In the genomic region with DNA sequence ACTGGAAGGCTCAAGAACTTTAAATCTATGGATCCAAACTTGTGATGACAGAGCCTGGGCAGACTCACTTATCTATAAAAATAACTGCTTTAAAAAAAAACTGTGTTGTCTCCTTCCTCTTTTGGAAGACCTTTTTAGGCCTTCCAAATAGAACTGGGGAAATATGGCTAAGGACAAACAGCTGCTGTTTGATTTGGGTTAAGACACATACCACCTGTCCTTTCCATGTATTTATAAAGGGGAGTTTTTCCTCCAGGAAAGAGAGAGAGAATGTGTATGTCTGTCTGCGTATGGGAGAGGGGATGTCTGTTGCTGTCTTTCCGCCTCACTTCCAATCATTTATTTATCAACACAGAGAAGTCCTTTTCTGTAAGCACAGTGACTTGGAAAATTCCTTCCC, we compare ENCODE assay signal across 12 cellular contexts. TPM values are rescaled to one million over a fixed set of nuclear protein-coding genes. Genes with fewer than 3 reads are reported as not detected.
DNase-seq lines count a peak whose midpoint lies in the region; TF ChIP-seq lines count a peak whose summit lies in the region.
"Had no signal": no experiment of that assay in that cellular context is flagged by ENCODE, and none has a peak within 500 bp of the region (broad histone marks: within the 10 kb centered on the region; RNA-seq: fewer than 3 reads in every experiment).

No MANE protein-coding gene starts in this region.

- H3K9ac ChIP-seq in rectal smooth muscle tissue (ENCODE audit: low read length): no peak overlapping the region
- no peak overlapping the region for H3K9ac ChIP-seq in smooth muscle cell (ENCODE audit: low read depth)

- no peaks in the 10 kb centered on the region for H3K36me3 ChIP-seq in rectal smooth muscle tissue (ENCODE audit: control insufficient read depth, insufficient read depth, low read length)
- no peaks in the 10 kb centered on the region for H3K36me3 ChIP-seq in smooth muscle cell (ENCODE audit: low read depth)

- H3K4me3 ChIP-seq in fibroblast of pulmonary artery (replicated peaks; ENCODE audit: low read depth, low read length) (no peak overlapping the region), rectal smooth muscle tissue (ENCODE audit: low read length) (no peak overlapping the region), smooth muscle cell (no peak overlapping the region)

- H3K27me3 ChIP-seq in rectal smooth muscle tissue (ENCODE audit: control insufficient read depth, insufficient read depth, low read length): no peaks in the 10 kb centered on the region
- peaks cover 14% of the 10 kb centered on the region for H3K27me3 ChIP-seq in smooth muscle cell (ENCODE audit: low read depth)

- DNase-seq in DMS 273 treated with DMSO at 0.1 percent for 48 hours (lab: John Stamatoyannopoulos, UW) (peak; percentile 21), NCI-H774 (lab: John Stamatoyannopoulos, UW) (peak; percentile 54), fibroblast of pulmonary artery (ENCODE audit: low read depth) (peak; percentile 34), GM19238 (ENCODE audit: insufficient read length, low spot score) (no peak), smooth muscle cell (lab: John Stamatoyannopoulos, UW; ENCODE audit: unreplicated experiment) (no peak), NCI-H2227 treated with DMSO at 0.1 percent for 48 hours (lab: John Stamatoyannopoulos, UW) (no peak)
- DNase-seq in activated CD4-positive, alpha-beta T cell treated with anti-CD3 and anti-CD28 coated beads for 4 hours: no peak
- DNase-seq: activated CD4-positive, alpha-beta memory T cell treated with anti-CD3 and anti-CD28 coated beads for 36 hours; activated effector memory CD4-positive, alpha-beta T cell treated with Interleukin-2 at 50 U/mL for 16 hours; GF-D8; naive B cell had no signal

- no peaks in the 10 kb centered on the region for H3K9me3 ChIP-seq in smooth muscle cell (replicated peaks; ENCODE audit: low read depth)

- TF ChIP-seq CTCF in fibroblast of pulmonary artery (IDR thresholded peaks at IDR 0.05; ENCODE audit: low read length, missing control alignments): no peak
- TF ChIP-seq CTCF in smooth muscle cell (IDR thresholded peaks at IDR 0.05; ENCODE audit: borderline replicate concordance, insufficient read depth, poor library complexity, severe bottlenecking): no peak

- H3K4me1 ChIP-seq in rectal smooth muscle tissue (ENCODE audit: control insufficient read depth, insufficient read depth, low read length) (peaks cover 21% of the 10 kb centered on the region), smooth muscle cell (ENCODE audit: low read depth) (peaks cover 11% of the 10 kb centered on the region)

- H2AFZ ChIP-seq in smooth muscle cell (ENCODE audit: low read depth): no peak overlapping the region

- no peaks in the 10 kb centered on the region for H4K20me1 ChIP-seq in smooth muscle cell (ENCODE audit: low read depth)

- peak overlapping the region; percentile 83 for H3K27ac ChIP-seq in rectal smooth muscle tissue (ENCODE audit: low read depth, low read length)
- H3K27ac ChIP-seq in smooth muscle cell (ENCODE audit: low read depth): no peak overlapping the region

- no peak overlapping the region for H3K4me2 ChIP-seq in smooth muscle cell

- WGBS in smooth muscle cell (ENCODE audit: low lambda C conversion rate): 93% methylated on average over 2 of the region's 2 CpGs

- no peaks in the 10 kb centered on the region for H3F3A ChIP-seq in smooth muscle cell (ENCODE audit: low read depth)

- no peaks in the 10 kb centered on the region for H3K79me2 ChIP-seq in smooth muscle cell (ENCODE audit: low read depth)

RNA-seq across cellular contexts. Expression of gene ARHGEF37, which starts 2.8 kb away (rescaled TPM):
- total RNA-seq in smooth muscle cell: 1.4 and 2.3 TPM in 2 replicates
- 0.70 and 2.0 TPM in 2 replicates for polyA plus RNA-seq in smooth muscle cell

RNA-seq across cellular contexts. Expression of gene CSNK1A1, which starts 32.9 kb away (rescaled TPM):
- 294 and 354 TPM in 2 replicates for total RNA-seq in smooth muscle cell
- polyA plus RNA-seq in smooth muscle cell: 129 and 151 TPM in 2 replicates

Comparison
In these comparisons a context has a peak if more than half of its experiments do, and no peak if none do; other contexts are left out.
1. DNase-seq: peak in DMS 273 treated with DMSO at 0.1 percent for 48 hours (single experiment), NCI-H774 (single experiment) and fibroblast of pulmonary artery (single experiment); none in activated CD4-positive, alpha-beta T cell treated with anti-CD3 and anti-CD28 coated beads for 4 hours (0 of 2), GM19238 (single experiment), smooth muscle cell (single experiment) and NCI-H2227 treated with DMSO at 0.1 percent for 48 hours (single experiment).